ENCODE assay signal across 25 cellular contexts in genomic region chr7:125551008-125551407, GRCh38.
DNase-seq lines count a peak whose midpoint lies in the region; ATAC-seq, FAIRE-seq and TF ChIP-seq lines count a peak whose summit lies in the region.
"Had no signal": no experiment of that assay in that cellular context is flagged by ENCODE, and none has a peak within 500 bp of the region (broad histone marks: within the 10 kb centered on the region; RNA-seq: fewer than 3 reads in every experiment).

No MANE protein-coding gene starts in this region.

- intact Hi-C loops in Calu3 (cut with micrococcal nuclease; ENCODE audit: unreplicated experiment) (no loop called here), Right ventricle myocardium inferior (cut with DNase I) (no loop called here)

- H2AFZ ChIP-seq in neural progenitor cell (replicated peaks): no peak overlapping the region
- H2AFZ ChIP-seq: GM23248 had no signal

- WGBS in A549 (ENCODE audit: missing lambda C conversion rate): 28% methylated on average over 5 of the region's 5 CpGs

- H3K27ac ChIP-seq in A549 (no peak overlapping the region), neural progenitor cell (no peak overlapping the region)
- H3K27ac ChIP-seq: 22Rv1; BLaER1 treated with 17β-estradiol and CSF1 and Interleukin-3, amounts not matched to agents 10 nM and 100 nM; GM23248 had no signal

- no peaks in the 10 kb centered on the region for H3K9me3 Mint-ChIP-seq in neural progenitor cell
- no peaks in the 10 kb centered on the region for H3K9me3 Mint-ChIP-seq in Calu3 (ENCODE audit: low read depth, unreplicated experiment)

- ATAC-seq in A549 (no peak), Right ventricle myocardium inferior (no peak)

- TF ChIP-seq RAD21 in A549 (conservative IDR thresholded peaks at IDR 0.05 in 1 of 2, IDR thresholded peaks at IDR 0.05 in 1 of 2): no peak

- H3K4me1 Mint-ChIP-seq in neural progenitor cell (no peaks in the 10 kb centered on the region), Calu3 (ENCODE audit: low read depth, unreplicated experiment) (no peaks in the 10 kb centered on the region)
- H3K4me1 Mint-ChIP-seq: CD14-positive monocyte; CD8-positive, alpha-beta memory T cell had no signal

- no peak overlapping the region for H3K9ac ChIP-seq in neural progenitor cell
- H3K9ac ChIP-seq: BLaER1 treated with 17β-estradiol and CSF1 and Interleukin-3, amounts not matched to agents 10 nM and 100 nM; GM23248 had no signal

- H3K36me3 ChIP-seq in neural progenitor cell: no peaks in the 10 kb centered on the region
- H3K36me3 ChIP-seq: BE2C; BLaER1 treated with 17β-estradiol and CSF1 and Interleukin-3, amounts not matched to agents 10 nM and 100 nM; HAP-1 had no signal

- no peaks in the 10 kb centered on the region for H3F3A ChIP-seq in neural progenitor cell (ENCODE audit: low read depth)

- H3K4me3 ChIP-seq in A549 (no peak overlapping the region), neural progenitor cell (no peak overlapping the region)
- H3K4me3 ChIP-seq: BLaER1 treated with 17β-estradiol and CSF1 and Interleukin-3, amounts not matched to agents 10 nM and 100 nM; GM23248; HAP-1 had no signal

- no peak for DNase-seq in A549 (ENCODE audit: low read depth in 1 of 2, low spot score in 1 of 2)
- no peak for DNase-seq in RCC 7860 (ENCODE audit: low spot score)
- no peak for DNase-seq in frontal cortex (ENCODE audit: low spot score in 2 of 2)
- peak; percentile 3 for DNase-seq in neural progenitor cell (ENCODE audit: low spot score)
- no peak for DNase-seq in Calu3
- DNase-seq in GM13977 (ENCODE audit: low spot score): no peak
- DNase-seq in Right ventricle myocardium inferior (ENCODE audit: missing footprints): no peak
- DNase-seq in NCI-H524 (lab: John Stamatoyannopoulos, UW): no peak
- DNase-seq: ACHN; AML-193; BE2C; CD4-positive, alpha-beta T cell; CD8-positive, alpha-beta memory T cell; DMS53; DMS79 treated with DMSO at 0.1 percent for 48 hours; GF-D8; GM23248 had no signal

- CTCF ChIA-PET in A549 (lab: Yijun Ruan, JAX): no interaction called here
- CTCF ChIA-PET in Calu3 (lab: Charles Lee): no interaction called here

- no peak for TF ChIP-seq POLR2A in A549 (IDR thresholded peaks at IDR 0.05; ENCODE audit: low read length)

- no peaks in the 10 kb centered on the region for H3K27me3 ChIP-seq in neural progenitor cell
- H3K27me3 ChIP-seq: BE2C; BLaER1 treated with 17β-estradiol and CSF1 and Interleukin-3, amounts not matched to agents 10 nM and 100 nM had no signal

- no peak for TF ChIP-seq EP300 in A549 (IDR thresholded peaks at IDR 0.05)

- no peak for TF ChIP-seq CTCF in A549 (IDR thresholded peaks at IDR 0.05)
- no peak for TF ChIP-seq CTCF in neural progenitor cell (IDR thresholded peaks at IDR 0.05)
- TF ChIP-seq CTCF in Calu3 (IDR thresholded peaks at IDR 0.05; ENCODE audit: unreplicated experiment): no peak
- no peak for TF ChIP-seq CTCF in GM13977 (IDR thresholded peaks at IDR 0.05; ENCODE audit: extremely low read depth, insufficient read depth, missing control alignments)

- H3K4me1 ChIP-seq in A549: no peaks in the 10 kb centered on the region
- no peaks in the 10 kb centered on the region for H3K4me1 ChIP-seq in neural progenitor cell
- H3K4me1 ChIP-seq: BE2C; BLaER1 treated with 17β-estradiol and CSF1 and Interleukin-3, amounts not matched to agents 10 nM and 100 nM; HAP-1 had no signal

- H3K79me2 ChIP-seq in neural progenitor cell (ENCODE audit: low read depth): no peaks in the 10 kb centered on the region

- H3K9me3 ChIP-seq in A549: no peaks in the 10 kb centered on the region
- no peaks in the 10 kb centered on the region for H3K9me3 ChIP-seq in neural progenitor cell (ENCODE audit: low read depth)
- H3K9me3 ChIP-seq: BE2C; BLaER1 treated with 17β-estradiol and CSF1 and Interleukin-3, amounts not matched to agents 10 nM and 100 nM; HAP-1 had no signal

- H3K27me3 Mint-ChIP-seq in neural progenitor cell (ENCODE audit: insufficient read depth, low read depth) (no peaks in the 10 kb centered on the region), Calu3 (ENCODE audit: unreplicated experiment) (no peaks in the 10 kb centered on the region)
- H3K27me3 Mint-ChIP-seq: CD4-positive, alpha-beta T cell; CD8-positive, alpha-beta memory T cell had no signal

- no peak overlapping the region for H3K4me2 ChIP-seq in A549
- H3K4me2 ChIP-seq in neural progenitor cell: no peak overlapping the region
- H3K4me2 ChIP-seq: BLaER1 treated with 17β-estradiol and CSF1 and Interleukin-3, amounts not matched to agents 10 nM and 100 nM had no signal

- POLR2A ChIA-PET in A549 (lab: Yijun Ruan, JAX): no interaction called here

- H3K4me3 Mint-ChIP-seq in neural progenitor cell (no peak overlapping the region), Calu3 (ENCODE audit: low read depth, unreplicated experiment) (no peak overlapping the region)
- H3K4me3 Mint-ChIP-seq: CD14-positive monocyte; CD4-positive, alpha-beta T cell; CD8-positive, alpha-beta memory T cell had no signal

- FAIRE-seq in A549 (lab: Jason Lieb, UNC) (no peak), RCC 7860 (lab: Jason Lieb, UNC) (peak; percentile 56), frontal cortex (lab: Jason Lieb, UNC) (peak; percentile 69)
- FAIRE-seq: A204.1, GM12891, GM19239, H54 had no signal

- in situ Hi-C loops in GM13977 (cut with MboI; ENCODE audit: low pct_unique_long_range_greater_than_20kb, low sequenced_read_pairs, unreplicated experiment): no loop called here

- no TSS peak for BruUV-seq in Calu3 (replicated peaks; lab: Mats Ljungman, UMichigan)

- no peaks in the 10 kb centered on the region for H3K36me3 Mint-ChIP-seq in neural progenitor cell
- H3K36me3 Mint-ChIP-seq in Calu3 (ENCODE audit: insufficient read depth, unreplicated experiment): no peaks in the 10 kb centered on the region
- H3K36me3 Mint-ChIP-seq: CD14-positive monocyte; CD8-positive, alpha-beta memory T cell had no signal

- H3K27ac Mint-ChIP-seq in neural progenitor cell (no peak overlapping the region), Calu3 (ENCODE audit: unreplicated experiment) (no peak overlapping the region)
- H3K27ac Mint-ChIP-seq: CD14-positive monocyte; CD4-positive, alpha-beta T cell; CD8-positive, alpha-beta memory T cell had no signal

- no peaks in the 10 kb centered on the region for H4K20me1 ChIP-seq in neural progenitor cell (ENCODE audit: low read depth)
- H4K20me1 ChIP-seq: BLaER1 treated with 17β-estradiol and CSF1 and Interleukin-3, amounts not matched to agents 10 nM and 100 nM had no signal

TF ChIP-seq in A549, 52 proteins besides CTCF, POLR2A, EP300 and RAD21:
- TF ChIP-seq SREBF2 (IDR thresholded peaks at IDR 0.05) (no peak), CBX8 (IDR thresholded peaks at IDR 0.05) (no peak), ZC3H11A (IDR thresholded peaks at IDR 0.05) (peak; percentile 70), BCL3 (IDR thresholded peaks at IDR 0.05) (no peak)
